ENCODE assay signal across 8 cellular contexts in genomic region chr17:4899341-4900230, GRCh38. TPM values are rescaled to one million over a fixed set of nuclear protein-coding genes. Genes with fewer than 3 reads are reported as not detected.
DNase-seq lines count a peak whose midpoint lies in the region; ATAC-seq and TF ChIP-seq lines count a peak whose summit lies in the region.

Gene C17orf107 (plus strand): TSS chr17:4899536. CDS start chr17:4899763, 227 bp downstream.

- H3K4me1 ChIP-seq in left ventricle myocardium inferior, result peaks cover 44% of the 10 kb centered on the region
- H3K4me1 ChIP-seq in urinary bladder (ENCODE audit: insufficient read depth), result no peaks in the 10 kb centered on the region

- POLR2A ChIA-PET in RWPE1 (lab: Yijun Ruan, JAX; ENCODE audit: low non-redundant PET), result no interaction called here

- H3K27me3 ChIP-seq in left ventricle myocardium inferior (ENCODE audit: low read depth), result peaks cover 39% of the 10 kb centered on the region

- CTCF ChIA-PET in RWPE1 (lab: Yijun Ruan, JAX), result interaction anchor here (0.5 to 1.0 kb wide), 3 partner anchors 17 to 112 kb away, joined by 3 to 4 read pairs (median 4); no protein-coding TSS in a partner anchor

- 10% methylated on average over 60 of the region's 60 CpGs for WGBS in urinary bladder

- peak; percentile 25 for DNase-seq in RWPE1 (ENCODE audit: low spot score)
- DNase-seq in activated naive CD8-positive, alpha-beta T cell treated with anti-CD3 and anti-CD28 coated beads, Interleukin-2, amount 50 U/mL, for 16 hours (ENCODE audit: low read depth, low spot score), result peak; percentile 96
- DNase-seq in left ventricle myocardium inferior, result peak; percentile 82
- peak; percentile 53 for DNase-seq in renal cortical epithelial cell (ENCODE audit: low read depth)
- no peak for DNase-seq in NCI-H82 (lab: John Stamatoyannopoulos, UW)

- no peaks in the 10 kb centered on the region for H3K9me3 ChIP-seq in left ventricle myocardium inferior (replicated peaks)

- peak; percentile 51 for ATAC-seq in GM21423 (IDR thresholded peaks at IDR 0.05; ENCODE audit: unreplicated experiment)
- ATAC-seq in GM21723 (IDR thresholded peaks at IDR 0.05; ENCODE audit: unreplicated experiment), result no peak

- intact Hi-C loops in left ventricle myocardium inferior (cut with micrococcal nuclease), result no loop called here

- TF ChIP-seq CTCF in RWPE1 (conservative IDR thresholded peaks at IDR 0.05; ENCODE audit: low read depth) (no peak), left ventricle myocardium inferior (IDR thresholded peaks at IDR 0.05; ENCODE audit: borderline replicate concordance) (no peak)

- peaks cover 24% of the 10 kb centered on the region for H3K36me3 ChIP-seq in left ventricle myocardium inferior
- peaks cover 3% of the 10 kb centered on the region for H3K36me3 ChIP-seq in urinary bladder (ENCODE audit: insufficient read depth)

- H3K4me3 ChIP-seq in left ventricle myocardium inferior (peak within 1 kb of the TSS; percentile 67), urinary bladder (ENCODE audit: low read depth, low read length) (peak within 1 kb of the TSS; percentile 20)

- H3K27ac ChIP-seq in RWPE1, result peak within 1 kb of the TSS; percentile 67
- H3K27ac ChIP-seq in left ventricle myocardium inferior (replicated peaks), result peak within 1 kb of the TSS; percentile 27
- no peak within 1 kb of the TSS for H3K27ac ChIP-seq in urinary bladder (ENCODE audit: low read depth)

RNA-seq across cellular contexts. Expression of gene C17orf107, which starts in this region (rescaled TPM):
- total RNA-seq in left ventricle myocardium inferior (0.80 TPM), renal cortical epithelial cell (1.7 and 4.2 TPM in 2 replicates), urinary bladder (7.7 TPM)
- polyA plus RNA-seq in urinary bladder, result 1.7 TPM

Comparison
In these comparisons a context has a peak if more than half of its experiments do, and no peak if none do; other contexts are left out.
1. Peak in DNase-seq, H3K4me3 ChIP-seq and H3K27ac ChIP-seq in left ventricle myocardium inferior; RNA of the gene not detected or under 1 TPM.